ENCODE assay signal across 1 cellular context in the genomic region with DNA sequence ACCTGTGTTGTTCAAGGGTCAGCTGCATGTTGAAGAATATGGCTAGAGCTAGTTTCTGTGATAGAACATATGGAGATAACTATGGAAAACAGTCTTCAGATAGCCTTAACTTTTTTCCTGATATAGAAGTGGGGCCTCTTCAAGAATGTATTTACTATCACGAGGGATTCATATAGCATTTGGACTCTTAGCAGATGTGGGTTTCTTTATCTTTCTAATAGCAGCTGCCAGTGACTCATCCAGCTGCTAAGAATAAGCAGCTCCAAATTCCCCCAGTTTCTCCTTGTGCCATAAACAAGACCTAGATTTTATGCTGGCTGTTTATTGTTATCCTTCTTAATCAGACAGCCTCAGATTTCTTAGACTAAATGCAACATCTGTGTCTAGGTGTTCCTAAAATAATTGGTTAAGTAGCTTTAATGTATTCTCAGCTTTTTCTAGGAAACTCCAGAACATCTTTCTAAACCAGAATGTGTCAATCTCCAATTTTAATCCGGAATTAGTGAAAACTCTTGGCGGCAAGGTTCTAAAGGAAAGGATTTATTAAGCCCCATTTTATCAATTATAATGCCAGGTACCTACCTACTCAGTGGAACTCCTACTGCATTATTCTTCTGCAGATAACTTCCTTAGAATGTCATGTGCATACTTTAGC.
TF ChIP-seq lines count a peak whose summit lies in the region.

No MANE protein-coding gene starts in this region.

TF ChIP-seq in K562, 482 proteins besides CTCF, POLR2A, EP300 and RAD21 (continued from another document and continues in another):
- TF ChIP-seq, protein P1, sequence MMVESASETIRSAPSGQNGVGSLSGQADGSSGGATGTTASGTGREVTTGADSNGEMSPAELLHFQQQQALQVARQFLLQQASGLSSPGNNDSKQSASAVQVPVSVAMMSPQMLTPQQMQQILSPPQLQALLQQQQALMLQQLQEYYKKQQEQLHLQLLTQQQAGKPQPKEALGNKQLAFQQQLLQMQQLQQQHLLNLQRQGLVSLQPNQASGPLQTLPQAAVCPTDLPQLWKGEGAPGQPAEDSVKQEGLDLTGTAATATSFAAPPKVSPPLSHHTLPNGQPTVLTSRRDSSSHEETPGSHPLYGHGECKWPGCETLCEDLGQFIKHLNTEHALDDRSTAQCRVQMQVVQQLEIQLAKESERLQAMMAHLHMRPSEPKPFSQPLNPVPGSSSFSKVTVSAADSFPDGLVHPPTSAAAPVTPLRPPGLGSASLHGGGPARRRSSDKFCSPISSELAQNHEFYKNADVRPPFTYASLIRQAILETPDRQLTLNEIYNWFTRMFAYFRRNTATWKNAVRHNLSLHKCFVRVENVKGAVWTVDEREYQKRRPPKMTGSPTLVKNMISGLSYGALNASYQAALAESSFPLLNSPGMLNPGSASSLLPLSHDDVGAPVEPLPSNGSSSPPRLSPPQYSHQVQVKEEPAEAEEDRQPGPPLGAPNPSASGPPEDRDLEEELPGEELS (CRISPR knock-in tag; IDR thresholded peaks at IDR 0.05; ENCODE audit: borderline replicate concordance), result no peak
- TF ChIP-seq ZNF224 (CRISPR knock-in tag; IDR thresholded peaks at IDR 0.05), result no peak
- TF ChIP-seq DPF2 (IDR thresholded peaks at IDR 0.05), result peak; percentile 97
- TF ChIP-seq, protein P2, sequence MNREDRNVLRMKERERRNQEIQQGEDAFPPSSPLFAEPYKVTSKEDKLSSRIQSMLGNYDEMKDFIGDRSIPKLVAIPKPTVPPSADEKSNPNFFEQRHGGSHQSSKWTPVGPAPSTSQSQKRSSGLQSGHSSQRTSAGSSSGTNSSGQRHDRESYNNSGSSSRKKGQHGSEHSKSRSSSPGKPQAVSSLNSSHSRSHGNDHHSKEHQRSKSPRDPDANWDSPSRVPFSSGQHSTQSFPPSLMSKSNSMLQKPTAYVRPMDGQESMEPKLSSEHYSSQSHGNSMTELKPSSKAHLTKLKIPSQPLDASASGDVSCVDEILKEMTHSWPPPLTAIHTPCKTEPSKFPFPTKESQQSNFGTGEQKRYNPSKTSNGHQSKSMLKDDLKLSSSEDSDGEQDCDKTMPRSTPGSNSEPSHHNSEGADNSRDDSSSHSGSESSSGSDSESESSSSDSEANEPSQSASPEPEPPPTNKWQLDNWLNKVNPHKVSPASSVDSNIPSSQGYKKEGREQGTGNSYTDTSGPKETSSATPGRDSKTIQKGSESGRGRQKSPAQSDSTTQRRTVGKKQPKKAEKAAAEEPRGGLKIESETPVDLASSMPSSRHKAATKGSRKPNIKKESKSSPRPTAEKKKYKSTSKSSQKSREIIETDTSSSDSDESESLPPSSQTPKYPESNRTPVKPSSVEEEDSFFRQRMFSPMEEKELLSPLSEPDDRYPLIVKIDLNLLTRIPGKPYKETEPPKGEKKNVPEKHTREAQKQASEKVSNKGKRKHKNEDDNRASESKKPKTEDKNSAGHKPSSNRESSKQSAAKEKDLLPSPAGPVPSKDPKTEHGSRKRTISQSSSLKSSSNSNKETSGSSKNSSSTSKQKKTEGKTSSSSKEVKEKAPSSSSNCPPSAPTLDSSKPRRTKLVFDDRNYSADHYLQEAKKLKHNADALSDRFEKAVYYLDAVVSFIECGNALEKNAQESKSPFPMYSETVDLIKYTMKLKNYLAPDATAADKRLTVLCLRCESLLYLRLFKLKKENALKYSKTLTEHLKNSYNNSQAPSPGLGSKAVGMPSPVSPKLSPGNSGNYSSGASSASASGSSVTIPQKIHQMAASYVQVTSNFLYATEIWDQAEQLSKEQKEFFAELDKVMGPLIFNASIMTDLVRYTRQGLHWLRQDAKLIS (CRISPR knock-in tag; IDR thresholded peaks at IDR 0.05), result no peak
- TF ChIP-seq KAT2B (IDR thresholded peaks at IDR 0.05; ENCODE audit: low read depth, low read length), result no peak
- TF ChIP-seq, protein P3, sequence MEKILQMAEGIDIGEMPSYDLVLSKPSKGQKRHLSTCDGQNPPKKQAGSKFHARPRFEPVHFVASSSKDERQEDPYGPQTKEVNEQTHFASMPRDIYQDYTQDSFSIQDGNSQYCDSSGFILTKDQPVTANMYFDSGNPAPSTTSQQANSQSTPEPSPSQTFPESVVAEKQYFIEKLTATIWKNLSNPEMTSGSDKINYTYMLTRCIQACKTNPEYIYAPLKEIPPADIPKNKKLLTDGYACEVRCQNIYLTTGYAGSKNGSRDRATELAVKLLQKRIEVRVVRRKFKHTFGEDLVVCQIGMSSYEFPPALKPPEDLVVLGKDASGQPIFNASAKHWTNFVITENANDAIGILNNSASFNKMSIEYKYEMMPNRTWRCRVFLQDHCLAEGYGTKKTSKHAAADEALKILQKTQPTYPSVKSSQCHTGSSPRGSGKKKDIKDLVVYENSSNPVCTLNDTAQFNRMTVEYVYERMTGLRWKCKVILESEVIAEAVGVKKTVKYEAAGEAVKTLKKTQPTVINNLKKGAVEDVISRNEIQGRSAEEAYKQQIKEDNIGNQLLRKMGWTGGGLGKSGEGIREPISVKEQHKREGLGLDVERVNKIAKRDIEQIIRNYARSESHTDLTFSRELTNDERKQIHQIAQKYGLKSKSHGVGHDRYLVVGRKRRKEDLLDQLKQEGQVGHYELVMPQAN (IDR thresholded peaks at IDR 0.05; ENCODE audit: borderline replicate concordance), result no peak
- no peak for TF ChIP-seq TFAM (CRISPR knock-in tag; conservative IDR thresholded peaks at IDR 0.05)
- no peak for TF ChIP-seq HCFC1 (IDR thresholded peaks at IDR 0.05; ENCODE audit: low read depth, low read length)
- no peak for TF ChIP-seq YBX1 (IDR thresholded peaks at IDR 0.05)
- TF ChIP-seq, protein P4, sequence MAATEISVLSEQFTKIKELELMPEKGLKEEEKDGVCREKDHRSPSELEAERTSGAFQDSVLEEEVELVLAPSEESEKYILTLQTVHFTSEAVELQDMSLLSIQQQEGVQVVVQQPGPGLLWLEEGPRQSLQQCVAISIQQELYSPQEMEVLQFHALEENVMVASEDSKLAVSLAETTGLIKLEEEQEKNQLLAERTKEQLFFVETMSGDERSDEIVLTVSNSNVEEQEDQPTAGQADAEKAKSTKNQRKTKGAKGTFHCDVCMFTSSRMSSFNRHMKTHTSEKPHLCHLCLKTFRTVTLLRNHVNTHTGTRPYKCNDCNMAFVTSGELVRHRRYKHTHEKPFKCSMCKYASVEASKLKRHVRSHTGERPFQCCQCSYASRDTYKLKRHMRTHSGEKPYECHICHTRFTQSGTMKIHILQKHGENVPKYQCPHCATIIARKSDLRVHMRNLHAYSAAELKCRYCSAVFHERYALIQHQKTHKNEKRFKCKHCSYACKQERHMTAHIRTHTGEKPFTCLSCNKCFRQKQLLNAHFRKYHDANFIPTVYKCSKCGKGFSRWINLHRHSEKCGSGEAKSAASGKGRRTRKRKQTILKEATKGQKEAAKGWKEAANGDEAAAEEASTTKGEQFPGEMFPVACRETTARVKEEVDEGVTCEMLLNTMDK (IDR thresholded peaks at IDR 0.05; ENCODE audit: borderline replicate concordance, insufficient read depth, low read depth, low read length, poor library complexity, severe bottlenecking), result no peak
- no peak for TF ChIP-seq SIRT6 (IDR thresholded peaks at IDR 0.05; ENCODE audit: low read depth, low read length)
- TF ChIP-seq ZNF197 (CRISPR knock-in tag; IDR thresholded peaks at IDR 0.05; ENCODE audit: low read depth), result peak; percentile 89; the same call in 1 of the 2 replicates
- peak; percentile 36; the same call in 1 of the 2 replicates for TF ChIP-seq MYC (IDR thresholded peaks at IDR 0.05; ENCODE audit: low read depth, low read length)
- TF ChIP-seq MYC (CRISPR knock-in tag; IDR thresholded peaks at IDR 0.05; ENCODE audit: borderline replicate concordance, low read depth), result no peak
- TF ChIP-seq, protein P5, sequence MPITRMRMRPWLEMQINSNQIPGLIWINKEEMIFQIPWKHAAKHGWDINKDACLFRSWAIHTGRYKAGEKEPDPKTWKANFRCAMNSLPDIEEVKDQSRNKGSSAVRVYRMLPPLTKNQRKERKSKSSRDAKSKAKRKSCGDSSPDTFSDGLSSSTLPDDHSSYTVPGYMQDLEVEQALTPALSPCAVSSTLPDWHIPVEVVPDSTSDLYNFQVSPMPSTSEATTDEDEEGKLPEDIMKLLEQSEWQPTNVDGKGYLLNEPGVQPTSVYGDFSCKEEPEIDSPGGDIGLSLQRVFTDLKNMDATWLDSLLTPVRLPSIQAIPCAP (CRISPR knock-in tag; IDR thresholded peaks at IDR 0.05; ENCODE audit: borderline replicate concordance), result no peak
- TF ChIP-seq MTA3 (IDR thresholded peaks at IDR 0.05; ENCODE audit: borderline replicate concordance), result no peak; the same call in 1 of the 2 replicates
- TF ChIP-seq ZNF354B (CRISPR knock-in tag; IDR thresholded peaks at IDR 0.05), result 0 out of 2 replicates have a peak, but pooled peaks have one; percentile 21
- no peak for TF ChIP-seq MAFK (IDR thresholded peaks at IDR 0.05; ENCODE audit: low read length)
- TF ChIP-seq TGIF2 (CRISPR knock-in tag; IDR thresholded peaks at IDR 0.05), result no peak
- peak; percentile 33; the same call in 1 of the 2 replicates for TF ChIP-seq ZNF384 (IDR thresholded peaks at IDR 0.05; ENCODE audit: low read depth, low read length)
- peak; percentile 89 for TF ChIP-seq ZNF766 (CRISPR knock-in tag; conservative IDR thresholded peaks at IDR 0.05)
- peak; percentile 99 for TF ChIP-seq CBFA2T3 (IDR thresholded peaks at IDR 0.05)
- TF ChIP-seq ZFP36 (IDR thresholded peaks at IDR 0.05; ENCODE audit: low read depth, low read length, partially characterized antibody), result no peak
- TF ChIP-seq, protein P6, sequence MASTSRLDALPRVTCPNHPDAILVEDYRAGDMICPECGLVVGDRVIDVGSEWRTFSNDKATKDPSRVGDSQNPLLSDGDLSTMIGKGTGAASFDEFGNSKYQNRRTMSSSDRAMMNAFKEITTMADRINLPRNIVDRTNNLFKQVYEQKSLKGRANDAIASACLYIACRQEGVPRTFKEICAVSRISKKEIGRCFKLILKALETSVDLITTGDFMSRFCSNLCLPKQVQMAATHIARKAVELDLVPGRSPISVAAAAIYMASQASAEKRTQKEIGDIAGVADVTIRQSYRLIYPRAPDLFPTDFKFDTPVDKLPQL (IDR thresholded peaks at IDR 0.05; ENCODE audit: extremely low read depth, insufficient read length), result no peak
- TF ChIP-seq RNF2 (IDR thresholded peaks at IDR 0.05), result 0 out of 2 replicates have a peak, but pooled peaks have one; percentile 29
- TF ChIP-seq FOS (IDR thresholded peaks at IDR 0.05; ENCODE audit: extremely low read depth, insufficient read length), result peak; percentile 74
- TF ChIP-seq, protein P7, sequence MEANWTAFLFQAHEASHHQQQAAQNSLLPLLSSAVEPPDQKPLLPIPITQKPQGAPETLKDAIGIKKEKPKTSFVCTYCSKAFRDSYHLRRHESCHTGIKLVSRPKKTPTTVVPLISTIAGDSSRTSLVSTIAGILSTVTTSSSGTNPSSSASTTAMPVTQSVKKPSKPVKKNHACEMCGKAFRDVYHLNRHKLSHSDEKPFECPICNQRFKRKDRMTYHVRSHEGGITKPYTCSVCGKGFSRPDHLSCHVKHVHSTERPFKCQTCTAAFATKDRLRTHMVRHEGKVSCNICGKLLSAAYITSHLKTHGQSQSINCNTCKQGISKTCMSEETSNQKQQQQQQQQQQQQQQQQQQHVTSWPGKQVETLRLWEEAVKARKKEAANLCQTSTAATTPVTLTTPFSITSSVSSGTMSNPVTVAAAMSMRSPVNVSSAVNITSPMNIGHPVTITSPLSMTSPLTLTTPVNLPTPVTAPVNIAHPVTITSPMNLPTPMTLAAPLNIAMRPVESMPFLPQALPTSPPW (CRISPR knock-in tag; IDR thresholded peaks at IDR 0.05), result peak; percentile 65
- TF ChIP-seq, protein P8, sequence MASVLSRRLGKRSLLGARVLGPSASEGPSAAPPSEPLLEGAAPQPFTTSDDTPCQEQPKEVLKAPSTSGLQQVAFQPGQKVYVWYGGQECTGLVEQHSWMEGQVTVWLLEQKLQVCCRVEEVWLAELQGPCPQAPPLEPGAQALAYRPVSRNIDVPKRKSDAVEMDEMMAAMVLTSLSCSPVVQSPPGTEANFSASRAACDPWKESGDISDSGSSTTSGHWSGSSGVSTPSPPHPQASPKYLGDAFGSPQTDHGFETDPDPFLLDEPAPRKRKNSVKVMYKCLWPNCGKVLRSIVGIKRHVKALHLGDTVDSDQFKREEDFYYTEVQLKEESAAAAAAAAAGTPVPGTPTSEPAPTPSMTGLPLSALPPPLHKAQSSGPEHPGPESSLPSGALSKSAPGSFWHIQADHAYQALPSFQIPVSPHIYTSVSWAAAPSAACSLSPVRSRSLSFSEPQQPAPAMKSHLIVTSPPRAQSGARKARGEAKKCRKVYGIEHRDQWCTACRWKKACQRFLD (CRISPR knock-in tag; IDR thresholded peaks at IDR 0.05), result peak; percentile 97
- no peak for TF ChIP-seq PRMT5 (CRISPR knock-in tag; IDR thresholded peaks at IDR 0.05)
- no peak for TF ChIP-seq BRCA1 (IDR thresholded peaks at IDR 0.05)
- TF ChIP-seq BRCA1 (CRISPR knock-in tag; IDR thresholded peaks at IDR 0.05), result no peak
